In the genomic region with DNA sequence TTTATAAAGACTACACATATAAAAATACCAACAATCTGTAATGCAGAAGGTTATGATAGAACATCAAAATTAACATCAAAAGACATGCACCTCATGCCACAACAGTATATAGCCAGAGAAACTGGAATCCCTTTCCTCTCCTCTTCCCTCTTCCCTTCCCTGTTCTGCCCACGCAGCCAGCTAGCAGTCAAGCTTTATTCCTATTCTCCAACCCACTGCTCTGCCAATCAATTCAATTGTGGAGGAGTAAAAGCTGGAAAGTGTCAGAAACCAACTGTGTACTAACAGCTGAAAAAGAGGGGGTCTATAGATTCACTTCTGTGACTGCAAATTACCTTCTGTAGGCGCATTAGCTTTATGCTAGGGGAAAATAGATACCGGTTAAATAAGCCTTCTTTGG, we compare ENCODE assay signal across 26 cellular contexts. TPM values are rescaled to one million over a fixed set of nuclear protein-coding genes. Genes with fewer than 3 reads are reported as not detected.
DNase-seq lines count a peak whose midpoint lies in the region; ATAC-seq and TF ChIP-seq lines count a peak whose summit lies in the region.
"Had no signal": no experiment of that assay in that cellular context is flagged by ENCODE, and none has a peak within 500 bp of the region (broad histone marks: within the 10 kb centered on the region; RNA-seq: fewer than 3 reads in every experiment).

No MANE protein-coding gene starts in this region.

- H3K79me1 ChIP-seq in trophoblast cell (ENCODE audit: low read length) (no peaks in the 10 kb centered on the region), mesendoderm (ENCODE audit: low read length) (peaks cover 8% of the 10 kb centered on the region)

- no peak overlapping the region for H3K56ac ChIP-seq in mesendoderm (ENCODE audit: low read length)

- no peak for TF ChIP-seq CTCF in MM.1S (IDR thresholded peaks at IDR 0.05; ENCODE audit: low read length)
- TF ChIP-seq CTCF in psoas muscle (IDR thresholded peaks at IDR 0.05) = no peak

- H3K9me2 ChIP-seq in MM.1S (replicated peaks; ENCODE audit: insufficient read depth, low read length) = no peaks in the 10 kb centered on the region

- no peak overlapping the region for H2AFZ ChIP-seq in MM.1S (ENCODE audit: low read length)
- H2AFZ ChIP-seq in trophoblast cell (ENCODE audit: insufficient read depth, low read length, poor library complexity) = no peak overlapping the region

- H3K18ac ChIP-seq in trophoblast cell (ENCODE audit: low read length) (no peak overlapping the region), mesendoderm (ENCODE audit: low read length) (no peak overlapping the region)

- H3K9me3 Mint-ChIP-seq in activated naive CD4-positive, alpha-beta T cell treated with anti-CD3 and anti-CD28 coated beads, Interleukin-2, amount 50 U/mL, for 24 hours = no peaks in the 10 kb centered on the region
- no peaks in the 10 kb centered on the region for H3K9me3 Mint-ChIP-seq in effector memory CD8-positive, alpha-beta T cell
- H3K9me3 Mint-ChIP-seq: activated naive CD4-positive, alpha-beta T cell treated with anti-CD3 and anti-CD28 coated beads for 36 hours; mesothelial cell of epicardium; T-helper 2 cell treated with Interferon-gamma antibody and Interleukin-4, amounts not matched to agents 5 μg/mL and 100 μg/mL, for 36 hours had no signal

- H2AK5ac ChIP-seq in trophoblast cell (ENCODE audit: low read length) (no peak overlapping the region), mesendoderm (ENCODE audit: low read length) (no peak overlapping the region)

- peaks cover 41% of the 10 kb centered on the region for H3K4me1 ChIP-seq in MM.1S (ENCODE audit: low read length)
- H3K4me1 ChIP-seq in trophoblast cell (ENCODE audit: control insufficient read depth in 1 of 2, insufficient read depth in 2 of 2, low read length in 2 of 2) = peaks cover 0 to 1% of the 10 kb centered on the region in 2 experiments
- H3K4me1 ChIP-seq in mesendoderm (ENCODE audit: control insufficient read depth, low read depth, low read length) = peaks cover 3% of the 10 kb centered on the region
- H3K4me1 ChIP-seq in psoas muscle = peaks cover 31% of the 10 kb centered on the region
- H3K4me1 ChIP-seq: A549 had no signal

- H3K14ac ChIP-seq in trophoblast cell (ENCODE audit: low read length) = no peak overlapping the region

- DNase-seq in activated naive CD4-positive, alpha-beta T cell treated with Interleukin-2 at 50 U/mL for 16 hours = no peak
- no peak for DNase-seq in MM.1S
- no peak for DNase-seq in effector memory CD8-positive, alpha-beta T cell
- DNase-seq in trophoblast cell = no peak
- DNase-seq in SHP77 (lab: John Stamatoyannopoulos, UW) = no peak
- DNase-seq in mesendoderm = no peak
- DNase-seq in psoas muscle = no peak
- DNase-seq: activated CD4-positive, alpha-beta T cell treated with anti-CD3 and anti-CD28 coated beads, Interleukin-2, amount 50 U/mL, for 48 hours; activated naive CD4-positive, alpha-beta T cell treated with anti-CD3 and anti-CD28 coated beads for 36 hours; DMS153; effector memory CD4-positive, alpha-beta T cell; esophagus squamous epithelium; GDM1; NCI-H1105; NCI-H2081; NCI-H446; Peyer's patch; spleen; substantia nigra; WERI-Rb-1 had no signal

- peak overlapping the region; percentile 96 for H3K4ac ChIP-seq in trophoblast cell (ENCODE audit: low read depth, low read length)
- H3K4ac ChIP-seq in mesendoderm (ENCODE audit: low read depth, low read length) = no peak overlapping the region

- no peak overlapping the region for H2BK12ac ChIP-seq in trophoblast cell (ENCODE audit: low read length)

- H3K23ac ChIP-seq in trophoblast cell (ENCODE audit: low read length) (no peak overlapping the region), mesendoderm (ENCODE audit: low read length) (no peak overlapping the region)

- peaks cover 12% of the 10 kb centered on the region for H3K36me3 Mint-ChIP-seq in activated naive CD4-positive, alpha-beta T cell treated with anti-CD3 and anti-CD28 coated beads, Interleukin-2, amount 50 U/mL, for 24 hours
- H3K36me3 Mint-ChIP-seq in effector memory CD8-positive, alpha-beta T cell (ENCODE audit: insufficient read depth) = peaks cover 17% of the 10 kb centered on the region

- H3K4me3 ChIP-seq in MM.1S (ENCODE audit: low read length) = no peak overlapping the region
- no peak overlapping the region for H3K4me3 ChIP-seq in trophoblast cell (ENCODE audit: low read depth, low read length)
- H3K4me3 ChIP-seq in mesendoderm (ENCODE audit: low read length) = no peak overlapping the region
- no peak overlapping the region for H3K4me3 ChIP-seq in psoas muscle
- H3K4me3 ChIP-seq: A549; BLaER1 treated with 17β-estradiol and CSF1 and Interleukin-3, amounts not matched to agents 10 nM and 100 nM; esophagus squamous epithelium; Peyer's patch; spleen; vagina had no signal

- H3K9me3 ChIP-seq in MM.1S (replicated peaks; ENCODE audit: insufficient read depth, low read length) = no peaks in the 10 kb centered on the region
- H3K9me3 ChIP-seq in trophoblast cell (ENCODE audit: insufficient read depth, low read depth, low read length) = no peaks in the 10 kb centered on the region
- H3K9me3 ChIP-seq in psoas muscle = no peaks in the 10 kb centered on the region
- H3K9me3 ChIP-seq: A549, esophagus squamous epithelium, Peyer's patch, spleen, vagina had no signal

- H2BK5ac ChIP-seq in trophoblast cell (ENCODE audit: low read depth, low read length, poor library complexity) = no peak overlapping the region
- no peak overlapping the region for H2BK5ac ChIP-seq in mesendoderm (ENCODE audit: low read length)

- no peak overlapping the region for H2BK120ac ChIP-seq in trophoblast cell (ENCODE audit: insufficient read depth, low read length, poor library complexity)
- no peak overlapping the region for H2BK120ac ChIP-seq in mesendoderm (ENCODE audit: low read depth, low read length)

- H3K27me3 Mint-ChIP-seq in activated naive CD4-positive, alpha-beta T cell treated with anti-CD3 and anti-CD28 coated beads, Interleukin-2, amount 50 U/mL, for 24 hours = no peaks in the 10 kb centered on the region
- H3K27me3 Mint-ChIP-seq in effector memory CD8-positive, alpha-beta T cell = no peaks in the 10 kb centered on the region

- H3K36me3 ChIP-seq in MM.1S (replicated peaks; ENCODE audit: insufficient read depth, low read length) = no peaks in the 10 kb centered on the region; the same call in 1 of the 2 replicates
- peaks cover 2% of the 10 kb centered on the region in 2 experiments for H3K36me3 ChIP-seq in trophoblast cell (ENCODE audit: control insufficient read depth in 1 of 2, insufficient read depth in 2 of 2, low read length in 2 of 2)
- no peaks in the 10 kb centered on the region for H3K36me3 ChIP-seq in mesendoderm (ENCODE audit: control insufficient read depth, insufficient read depth, low read length)
- no peaks in the 10 kb centered on the region for H3K36me3 ChIP-seq in psoas muscle (ENCODE audit: insufficient read depth in 1 of 2, low read depth in 1 of 2)
- H3K36me3 ChIP-seq: Peyer's patch, vagina, WERI-Rb-1 had no signal

- H4K5ac ChIP-seq in mesendoderm (ENCODE audit: low read length) = no peak overlapping the region

- H2BK15ac ChIP-seq in mesendoderm (replicated peaks; ENCODE audit: low read depth) = no peak overlapping the region

- peak overlapping the region; percentile 5 for H3K27ac Mint-ChIP-seq in activated naive CD4-positive, alpha-beta T cell treated with anti-CD3 and anti-CD28 coated beads, Interleukin-2, amount 50 U/mL, for 24 hours
- peak overlapping the region; percentile 0 to 7 for H3K27ac Mint-ChIP-seq in effector memory CD8-positive, alpha-beta T cell
- H3K27ac Mint-ChIP-seq: activated naive CD4-positive, alpha-beta T cell treated with anti-CD3 and anti-CD28 coated beads for 36 hours; mesothelial cell of epicardium; T-helper 2 cell treated with Interferon-gamma antibody and Interleukin-4, amounts not matched to agents 5 μg/mL and 100 μg/mL, for 36 hours had no signal

- H3K27me3 ChIP-seq in MM.1S (replicated peaks; ENCODE audit: insufficient read depth, low read length) (no peaks in the 10 kb centered on the region), trophoblast cell (ENCODE audit: insufficient read depth, low read length) (no peaks in the 10 kb centered on the region), mesendoderm (ENCODE audit: insufficient read depth, low read length, poor library complexity) (no peaks in the 10 kb centered on the region), psoas muscle (ENCODE audit: insufficient read depth in 3 of 3, low read length in 2 of 3) (no peaks in the 10 kb centered on the region)
- H3K27me3 ChIP-seq: BLaER1 treated with 17β-estradiol and CSF1 and Interleukin-3, amounts not matched to agents 10 nM and 100 nM; esophagus squamous epithelium; Peyer's patch; spleen; vagina had no signal

- no CpG with 5 or more reads among the region's 3 CpGs for WGBS in trophoblast cell (ENCODE audit: extremely low coverage, insufficient coverage, insufficient read length)
- no CpG with 5 or more reads among the region's 3 CpGs for WGBS in mesendoderm (ENCODE audit: extremely low coverage, insufficient coverage, low lambda C conversion rate)
- WGBS in psoas muscle, 3 donors = 53 to 79% (median 73%) methylated on average over 3 of the region's 3 CpGs

- H3K79me2 ChIP-seq in MM.1S (ENCODE audit: low read length) (peaks cover 94% of the 10 kb centered on the region), trophoblast cell (ENCODE audit: control insufficient read depth, insufficient read depth, low read length, poor library complexity) (peaks cover 8% of the 10 kb centered on the region), mesendoderm (ENCODE audit: control insufficient read depth, insufficient read depth, low read length) (peaks cover 22% of the 10 kb centered on the region)

- H4K20me1 ChIP-seq in MM.1S (ENCODE audit: insufficient read depth, low read length) = no peaks in the 10 kb centered on the region

- H4K8ac ChIP-seq in trophoblast cell (ENCODE audit: low read depth, low read length) (no peak overlapping the region), mesendoderm (ENCODE audit: low read depth, low read length) (no peak overlapping the region)

- H3K4me1 Mint-ChIP-seq in activated naive CD4-positive, alpha-beta T cell treated with anti-CD3 and anti-CD28 coated beads, Interleukin-2, amount 50 U/mL, for 24 hours = peaks cover 73% of the 10 kb centered on the region
- peaks cover 52 to 64% of the 10 kb centered on the region in 2 donors for H3K4me1 Mint-ChIP-seq in effector memory CD8-positive, alpha-beta T cell (ENCODE audit: low read depth in 2 of 2)

- H3K4me2 ChIP-seq in MM.1S (ENCODE audit: low read depth, low read length) = peak overlapping the region; percentile 9; the same call in 1 of the 2 replicates
- H3K4me2 ChIP-seq in trophoblast cell (ENCODE audit: low read length) = no peak overlapping the region
- H3K4me2 ChIP-seq in mesendoderm (ENCODE audit: low read length) = no peak overlapping the region
- H3K4me2 ChIP-seq: A549 had no signal

- H3K9ac ChIP-seq in MM.1S (ENCODE audit: low read length) = no peak overlapping the region
- no peak overlapping the region for H3K9ac ChIP-seq in trophoblast cell (ENCODE audit: low read length)
- H3K9ac ChIP-seq in mesendoderm (ENCODE audit: low read length) = no peak overlapping the region

- intact Hi-C loops in psoas muscle (cut with DNase I) = no loop called here

- no peak overlapping the region for H4K12ac ChIP-seq in trophoblast cell (ENCODE audit: low read depth, low read length)

- H3K27ac ChIP-seq in MM.1S (ENCODE audit: low read length) = peak overlapping the region; percentile 7; the same call in 1 of the 2 replicates
- no peak overlapping the region for H3K27ac ChIP-seq in trophoblast cell (ENCODE audit: low read depth, low read length)
- H3K27ac ChIP-seq in mesendoderm (ENCODE audit: low read depth, low read length) = no peak overlapping the region
- H3K27ac ChIP-seq in psoas muscle = no peak overlapping the region
- H3K27ac ChIP-seq: A549, esophagus squamous epithelium, Peyer's patch, spleen, vagina, WERI-Rb-1 had no signal

- H4K91ac ChIP-seq in trophoblast cell (ENCODE audit: low read depth, low read length) = no peak overlapping the region

- H3F3A ChIP-seq in MM.1S (ENCODE audit: insufficient read depth, low read length) = peaks cover 42% of the 10 kb centered on the region

- no peak for ATAC-seq in effector memory CD8-positive, alpha-beta T cell (replicated peaks)
- no peak for ATAC-seq in psoas muscle
- ATAC-seq: A549 had no signal

- no peak overlapping the region for H3K4me3 Mint-ChIP-seq in activated naive CD4-positive, alpha-beta T cell treated with anti-CD3 and anti-CD28 coated beads, Interleukin-2, amount 50 U/mL, for 24 hours
- peak overlapping the region in 1 of 2 donors; percentile 22 for H3K4me3 Mint-ChIP-seq in effector memory CD8-positive, alpha-beta T cell
- H3K4me3 Mint-ChIP-seq: activated naive CD4-positive, alpha-beta T cell treated with anti-CD3 and anti-CD28 coated beads for 36 hours; mesothelial cell of epicardium; T-helper 2 cell treated with Interferon-gamma antibody and Interleukin-4, amounts not matched to agents 5 μg/mL and 100 μg/mL, for 36 hours had no signal

RNA-seq across cellular contexts. Expression of a gene that starts 16.4 kb away (rescaled TPM):
- polyA plus RNA-seq in trophoblast cell (2013) = 59.4 and 60.1 TPM in 2 replicates
- polyA plus RNA-seq in mesendoderm (2013, experiment 1 of 2) = 24.5 TPM
- 25.7 TPM for polyA plus RNA-seq in mesendoderm (2013, experiment 2 of 2)
- 10 to 100 TPM; 24.9 to 33.8 (median 31.2) TPM for total RNA-seq in psoas muscle
- 10 to 100 TPM; 13.9 to 30.6 (median 18.2) TPM for polyA plus RNA-seq in psoas muscle
